10 cellular contexts compared by ENCODE assay signal in genomic region chr3:170689218-170689874, GRCh38.
DNase-seq lines count a peak whose midpoint lies in the region; ATAC-seq and TF ChIP-seq lines count a peak whose summit lies in the region.
"Had no signal": no experiment of that assay in that cellular context is flagged by ENCODE, and none has a peak within 500 bp of the region (broad histone marks: within the 10 kb centered on the region; RNA-seq: fewer than 3 reads in every experiment).

No MANE protein-coding gene starts in this region.

- peaks cover 33% of the 10 kb centered on the region for H3K4me1 Mint-ChIP-seq in mesothelial cell of epicardium

- ATAC-seq in activated CD4-positive, CD25-positive, alpha-beta regulatory T cell treated with anti-CD3 and anti-CD28 coated beads, Interleukin-2, amount 50 U/mL, for 24 hours, result no peak
- no peak for ATAC-seq in GM21367 (IDR thresholded peaks at IDR 0.05; ENCODE audit: unreplicated experiment)

- H3K9me3 Mint-ChIP-seq in mesothelial cell of epicardium, result peaks cover 4% of the 10 kb centered on the region

- in situ Hi-C loops in Caki2 (cut with HindIII; ENCODE audit: low pct_unique_long_range_greater_than_20kb, low sequenced_read_pairs), result no loop called here

- H3K27ac Mint-ChIP-seq in mesothelial cell of epicardium, result peak overlapping the region; percentile 96

- H3K4me3 Mint-ChIP-seq in mesothelial cell of epicardium, result no peak overlapping the region

- H3K36me3 Mint-ChIP-seq in mesothelial cell of epicardium, result no peaks in the 10 kb centered on the region

- DNase-seq in Caki2 (ENCODE audit: low read depth) (peak; percentile 80), NCI-H2107 treated with DMSO at 0.1 percent for 48 hours (lab: John Stamatoyannopoulos, UW; ENCODE audit: unreplicated experiment) (peak; percentile 90), cerebellar cortex (ENCODE audit: low spot score) (peak; percentile 27), mesothelial cell of epicardium (ENCODE audit: low spot score in 2 of 2, unreplicated experiment in 2 of 2) (peak; percentile 27 to 62), SHP77 treated with DMSO at 0.1 percent for 48 hours (lab: John Stamatoyannopoulos, UW) (no peak), NOMO-1 (lab: John Stamatoyannopoulos, UW; ENCODE audit: unreplicated experiment in 2 of 2) (no peak)
- DNase-seq: activated CD4-positive, alpha-beta T cell treated with anti-CD3 and anti-CD28 coated beads for 4 hours; heart left ventricle had no signal

- TF ChIP-seq CTCF in mesothelial cell of epicardium (IDR thresholded peaks at IDR 0.05; ENCODE audit: unreplicated experiment), result no peak

- no peaks in the 10 kb centered on the region for H3K27me3 Mint-ChIP-seq in mesothelial cell of epicardium (ENCODE audit: low read depth)

Comparison
In these comparisons a context has a peak if more than half of its experiments do, and no peak if none do; other contexts are left out.
1. DNase-seq: peak in Caki2 (single experiment), NCI-H2107 treated with DMSO at 0.1 percent for 48 hours (single experiment), cerebellar cortex (single experiment) and mesothelial cell of epicardium (2 of 2); none in SHP77 treated with DMSO at 0.1 percent for 48 hours (single experiment) and NOMO-1 (0 of 2).